In genomic region chr14:100900837-100901390, GRCh38 we compare ENCODE assay signal across 8 cellular contexts. TPM values are rescaled to one million over a fixed set of nuclear protein-coding genes. Genes with fewer than 3 reads are reported as not detected.
DNase-seq lines count a peak whose midpoint lies in the region; TF ChIP-seq lines count a peak whose summit lies in the region.

No MANE protein-coding gene starts in this region.

- CTCF ChIA-PET in activated naive CD4-positive, alpha-beta T cell treated with anti-CD3 and anti-CD28 coated beads for 36 hours (lab: Charles Lee), result no interaction called here

- no peaks in the 10 kb centered on the region for H3K36me3 ChIP-seq in neural progenitor cell

- peaks cover 57% of the 10 kb centered on the region for H3K27me3 Mint-ChIP-seq in activated naive CD4-positive, alpha-beta T cell treated with anti-CD3 and anti-CD28 coated beads for 36 hours (ENCODE audit: low read depth)
- peaks cover 31% of the 10 kb centered on the region for H3K27me3 Mint-ChIP-seq in neural progenitor cell (ENCODE audit: insufficient read depth, low read depth)
- peaks cover 39% of the 10 kb centered on the region for H3K27me3 Mint-ChIP-seq in activated T-helper 1 cell treated with anti-CD3 and anti-CD28 coated beads, Interleukin-12 subunit alpha, Interleukin-12 subunit beta, Interleukin-2, Interleukin-4 antibody, amounts not matched to agents 30 ng/mL and 10 ng/mL and 1 ng/mL, durations not matched to agents 14 hours and 24 hours and 36 hours (ENCODE audit: insufficient read depth)

- no peaks in the 10 kb centered on the region for H3K9me3 Mint-ChIP-seq in activated naive CD4-positive, alpha-beta T cell treated with anti-CD3 and anti-CD28 coated beads for 36 hours
- H3K9me3 Mint-ChIP-seq in neural progenitor cell, result peaks cover 3% of the 10 kb centered on the region
- no peaks in the 10 kb centered on the region for H3K9me3 Mint-ChIP-seq in activated T-helper 1 cell treated with anti-CD3 and anti-CD28 coated beads, Interleukin-12 subunit alpha, Interleukin-12 subunit beta, Interleukin-2, Interleukin-4 antibody, amounts not matched to agents 30 ng/mL and 10 ng/mL and 1 ng/mL, durations not matched to agents 14 hours and 24 hours and 36 hours

- H3K4me1 Mint-ChIP-seq in activated naive CD4-positive, alpha-beta T cell treated with anti-CD3 and anti-CD28 coated beads for 36 hours (ENCODE audit: low read depth), result no peaks in the 10 kb centered on the region
- H3K4me1 Mint-ChIP-seq in neural progenitor cell, result peaks cover 85% of the 10 kb centered on the region
- no peaks in the 10 kb centered on the region for H3K4me1 Mint-ChIP-seq in activated T-helper 1 cell treated with anti-CD3 and anti-CD28 coated beads, Interleukin-12 subunit alpha, Interleukin-12 subunit beta, Interleukin-2, Interleukin-4 antibody, amounts not matched to agents 30 ng/mL and 10 ng/mL and 1 ng/mL, durations not matched to agents 14 hours and 24 hours and 36 hours (ENCODE audit: low read depth)

- H3F3A ChIP-seq in neural progenitor cell (ENCODE audit: low read depth), result peaks cover 71% of the 10 kb centered on the region

- H2AFZ ChIP-seq in neural progenitor cell (replicated peaks), result no peak overlapping the region

- peak; percentile 45 for DNase-seq in activated naive CD4-positive, alpha-beta T cell treated with anti-CD3 and anti-CD28 coated beads for 36 hours
- DNase-seq in activated naive CD4-positive, alpha-beta T cell (lab: John Stamatoyannopoulos, UW), result no peak
- DNase-seq in NCI-H2196 treated with DMSO at 0.1 percent for 48 hours (lab: John Stamatoyannopoulos, UW; ENCODE audit: unreplicated experiment) (peak; percentile 4), dermis blood vessel endothelial cell (peak; percentile 47), neural progenitor cell (ENCODE audit: low spot score) (peak; percentile 87), GM19240 (ENCODE audit: insufficient read length, low spot score) (no peak), T1000 (lab: John Stamatoyannopoulos, UW) (no peak)
- no peak for DNase-seq in activated T-helper 1 cell treated with anti-CD3 and anti-CD28 coated beads, Interleukin-12 subunit alpha, Interleukin-12 subunit beta, Interleukin-2, Interleukin-4 antibody, amounts not matched to agents 30 ng/mL and 10 ng/mL and 1 ng/mL, durations not matched to agents 14 hours and 24 hours and 36 hours (ENCODE audit: low spot score)

- H3K4me3 Mint-ChIP-seq in activated naive CD4-positive, alpha-beta T cell treated with anti-CD3 and anti-CD28 coated beads for 36 hours, result no peak overlapping the region
- peak overlapping the region; percentile 79 for H3K4me3 Mint-ChIP-seq in neural progenitor cell
- no peak overlapping the region for H3K4me3 Mint-ChIP-seq in activated T-helper 1 cell treated with anti-CD3 and anti-CD28 coated beads, Interleukin-12 subunit alpha, Interleukin-12 subunit beta, Interleukin-2, Interleukin-4 antibody, amounts not matched to agents 30 ng/mL and 10 ng/mL and 1 ng/mL, durations not matched to agents 14 hours and 24 hours and 36 hours

- intact Hi-C loops in activated naive CD4-positive, alpha-beta T cell treated with anti-CD3 and anti-CD28 coated beads for 36 hours (cut with micrococcal nuclease), result loop anchor here (2.0 kb wide), 1 partner anchor 50 kb away; no protein-coding TSS in a partner anchor
- intact Hi-C loops in activated T-helper 1 cell treated with anti-CD3 and anti-CD28 coated beads, Interleukin-12 subunit alpha, Interleukin-12 subunit beta, Interleukin-2, Interleukin-4 antibody, amounts not matched to agents 30 ng/mL and 10 ng/mL and 1 ng/mL, durations not matched to agents 14 hours and 24 hours and 36 hours (cut with micrococcal nuclease), result no loop called here

- H3K79me2 ChIP-seq in neural progenitor cell (ENCODE audit: low read depth), result no peaks in the 10 kb centered on the region

- H4K20me1 ChIP-seq in neural progenitor cell (ENCODE audit: low read depth), result no peaks in the 10 kb centered on the region

- H3K4me3 ChIP-seq in neural progenitor cell, result no peak overlapping the region

- H3K27me3 ChIP-seq in neural progenitor cell, result peaks cover 12% of the 10 kb centered on the region

- no peak overlapping the region for H3K27ac Mint-ChIP-seq in activated naive CD4-positive, alpha-beta T cell treated with anti-CD3 and anti-CD28 coated beads for 36 hours
- no peak overlapping the region for H3K27ac Mint-ChIP-seq in neural progenitor cell
- H3K27ac Mint-ChIP-seq in activated T-helper 1 cell treated with anti-CD3 and anti-CD28 coated beads, Interleukin-12 subunit alpha, Interleukin-12 subunit beta, Interleukin-2, Interleukin-4 antibody, amounts not matched to agents 30 ng/mL and 10 ng/mL and 1 ng/mL, durations not matched to agents 14 hours and 24 hours and 36 hours, result no peak overlapping the region

- H3K4me2 ChIP-seq in neural progenitor cell, result peak overlapping the region; percentile 47

- peaks cover 85% of the 10 kb centered on the region for H3K4me1 ChIP-seq in neural progenitor cell

- H3K9me3 ChIP-seq in neural progenitor cell (ENCODE audit: low read depth), result no peaks in the 10 kb centered on the region

- no peak overlapping the region for H3K9ac ChIP-seq in neural progenitor cell

- H3K27ac ChIP-seq in neural progenitor cell, result peak overlapping the region; percentile 32

- H3K36me3 Mint-ChIP-seq in activated naive CD4-positive, alpha-beta T cell treated with anti-CD3 and anti-CD28 coated beads for 36 hours (ENCODE audit: low read depth), result no peaks in the 10 kb centered on the region
- no peaks in the 10 kb centered on the region for H3K36me3 Mint-ChIP-seq in neural progenitor cell
- H3K36me3 Mint-ChIP-seq in activated T-helper 1 cell treated with anti-CD3 and anti-CD28 coated beads, Interleukin-12 subunit alpha, Interleukin-12 subunit beta, Interleukin-2, Interleukin-4 antibody, amounts not matched to agents 30 ng/mL and 10 ng/mL and 1 ng/mL, durations not matched to agents 14 hours and 24 hours and 36 hours (ENCODE audit: low read depth), result no peaks in the 10 kb centered on the region

- peak; percentile 67 for TF ChIP-seq CTCF in neural progenitor cell (IDR thresholded peaks at IDR 0.05)

RNA-seq across cellular contexts. Expression of gene RTL1, which starts 2.6 kb away (rescaled TPM):
- total RNA-seq in activated naive CD4-positive, alpha-beta T cell treated with anti-CD3 and anti-CD28 coated beads for 36 hours, result not detected
- total RNA-seq in dermis blood vessel endothelial cell (not detected in 2 replicates), neural progenitor cell (ENCODE audit: low replicate concordance) (0.15 and 0.65 TPM in 2 replicates)
- total RNA-seq in activated T-helper 1 cell treated with anti-CD3 and anti-CD28 coated beads, Interleukin-12 subunit alpha, Interleukin-12 subunit beta, Interleukin-2, Interleukin-4 antibody, amounts not matched to agents 30 ng/mL and 10 ng/mL and 1 ng/mL, durations not matched to agents 14 hours and 24 hours and 36 hours, result not detected in 2 replicates

Comparison
In these comparisons a context has a peak if more than half of its experiments do, and no peak if none do; other contexts are left out.
1. DNase-seq: peak in activated naive CD4-positive, alpha-beta T cell treated with anti-CD3 and anti-CD28 coated beads for 36 hours (single experiment), NCI-H2196 treated with DMSO at 0.1 percent for 48 hours (single experiment), dermis blood vessel endothelial cell (single experiment) and neural progenitor cell (single experiment); none in activated naive CD4-positive, alpha-beta T cell (0 of 4), activated T-helper 1 cell treated with anti-CD3 and anti-CD28 coated beads, Interleukin-12 subunit alpha, Interleukin-12 subunit beta, Interleukin-2, Interleukin-4 antibody, amounts not matched to agents 30 ng/mL and 10 ng/mL and 1 ng/mL, durations not matched to agents 14 hours and 24 hours and 36 hours (single experiment), GM19240 (single experiment) and T1000 (single experiment).